27 cellular contexts compared by ENCODE assay signal in the genomic region with DNA sequence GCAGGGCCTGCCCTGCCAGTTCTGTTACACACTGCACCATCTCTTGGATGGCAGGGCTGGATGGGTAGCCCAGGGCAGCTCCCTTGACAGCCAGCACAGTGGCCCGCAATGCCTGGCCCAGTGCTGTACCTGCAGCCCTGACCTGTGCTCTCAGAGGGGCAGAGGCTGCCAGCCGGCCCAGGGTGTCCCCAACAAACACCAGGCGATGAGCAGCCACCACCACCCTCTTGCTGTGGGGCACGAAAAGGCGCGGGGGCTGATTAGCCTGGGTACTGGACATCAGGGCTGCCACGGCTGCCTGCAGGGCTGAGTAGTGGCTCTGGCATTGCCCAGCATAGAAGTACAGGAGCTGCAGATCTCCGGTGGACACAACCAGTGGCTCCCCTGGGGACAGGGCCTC. TPM values are rescaled to one million over a fixed set of nuclear protein-coding genes. Genes with fewer than 3 reads are reported as not detected.
"Had no signal": no experiment of that assay in that cellular context is flagged by ENCODE, and none has a peak within 500 bp of the region (broad histone marks: within the 10 kb centered on the region; RNA-seq: fewer than 3 reads in every experiment).

No MANE protein-coding gene starts in this region.

- H3K9me3 ChIP-seq: lower lobe of right lung, neutrophil, sigmoid colon, upper lobe of right lung had no signal

- H2AFZ ChIP-seq: hepatocyte had no signal

- H3K27me3 ChIP-seq: brain microvascular endothelial cell, hepatocyte had no signal

- H3K4me2 ChIP-seq: hepatocyte, smooth muscle cell had no signal

- H3K4me3 ChIP-seq: hepatocyte, lower lobe of right lung, sigmoid colon, smooth muscle cell, upper lobe of right lung had no signal

- DNase-seq: activated CD4-positive, alpha-beta T cell treated with anti-CD3 and anti-CD28 coated beads, Interleukin-2, amount 10 ng/mL, durations not matched to agents 7 days and 5 days; activated CD4-positive, CD25-positive, alpha-beta regulatory T cell treated with anti-CD3 and anti-CD28 coated beads, Interleukin-2, amount 50 U/mL, for 72 hours; activated CD8-positive, alpha-beta T cell treated with anti-CD3 and anti-CD28 coated beads, Interleukin-2, amount 10 ng/mL, durations not matched to agents 7 days and 5 days; activated T-cell treated with anti-CD3 and anti-CD28 coated beads, Interleukin-2, amount 50 U/mL, for 24 hours; brain microvascular endothelial cell; caudate nucleus; dermis blood vessel endothelial cell; effector memory CD4-positive, alpha-beta T cell; foreskin melanocyte; immature natural killer cell; lower lobe of right lung; mesendoderm; naive B cell; sigmoid colon; stimulated activated CD4-positive, alpha-beta T cell treated with anti-CD3 and anti-CD28 coated beads, Interleukin-4, amount 100 ng/mL, for 1 hour; stimulated activated naive CD4-positive, alpha-beta T cell; T-cell; upper lobe of right lung; WERI-Rb-1 had no signal

- H3K27ac ChIP-seq: brain microvascular endothelial cell, hepatocyte, lower lobe of right lung, neutrophil, sigmoid colon, upper lobe of right lung, WERI-Rb-1 had no signal

- H3K36me3 ChIP-seq: brain microvascular endothelial cell, neutrophil, upper lobe of right lung had no signal

- H3K4me1 ChIP-seq: upper lobe of right lung had no signal

RNA-seq across cellular contexts. Expression of a gene that starts 7.7 kb away (rescaled TPM):
- total RNA-seq: activated CD4-positive, alpha-beta T cell treated with anti-CD3 and anti-CD28 coated beads, Interleukin-2, amount 10 ng/mL, durations not matched to agents 7 days and 5 days; activated CD8-positive, alpha-beta T cell treated with anti-CD3 and anti-CD28 coated beads, Interleukin-2, amount 10 ng/mL, durations not matched to agents 7 days and 5 days; activated T-helper 17 cell treated with anti-CD3 and anti-CD28 coated beads, Interleukin-2, amount 50 U/mL, for 72 hours had no signal
- polyA plus RNA-seq: immature natural killer cell had no signal

RNA-seq across cellular contexts. Expression of a gene that starts 15.3 kb away (rescaled TPM):
- total RNA-seq: activated CD4-positive, alpha-beta T cell treated with anti-CD3 and anti-CD28 coated beads, Interleukin-2, amount 10 ng/mL, durations not matched to agents 7 days and 5 days; activated CD8-positive, alpha-beta T cell treated with anti-CD3 and anti-CD28 coated beads, Interleukin-2, amount 10 ng/mL, durations not matched to agents 7 days and 5 days; activated naive CD4-positive, alpha-beta T cell treated with anti-CD3 and anti-CD28 coated beads, Interleukin-2, amount 50 U/mL, for 72 hours; activated T-helper 17 cell treated with anti-CD3 and anti-CD28 coated beads, Interleukin-2, amount 50 U/mL, for 72 hours; aorta; dermis blood vessel endothelial cell; esophagus mucosa; hepatocyte; lower lobe of right lung; mucosa of gallbladder; sigmoid colon; smooth muscle cell; T-cell; upper lobe of right lung had no signal
- polyA plus RNA-seq: aorta, hepatocyte, immature natural killer cell, sigmoid colon, smooth muscle cell had no signal

RNA-seq across cellular contexts. Expression of a gene that starts 19.6 kb away (rescaled TPM):
- total RNA-seq: activated CD4-positive, alpha-beta T cell treated with anti-CD3 and anti-CD28 coated beads, Interleukin-2, amount 10 ng/mL, durations not matched to agents 7 days and 5 days; activated CD8-positive, alpha-beta T cell treated with anti-CD3 and anti-CD28 coated beads, Interleukin-2, amount 10 ng/mL, durations not matched to agents 7 days and 5 days; activated naive CD4-positive, alpha-beta T cell treated with anti-CD3 and anti-CD28 coated beads, Interleukin-2, amount 50 U/mL, for 72 hours; activated T-helper 17 cell treated with anti-CD3 and anti-CD28 coated beads, Interleukin-2, amount 50 U/mL, for 72 hours; dermis blood vessel endothelial cell; esophagus mucosa; hepatocyte; smooth muscle cell; T-cell had no signal
